21 cellular contexts compared by ENCODE assay signal in genomic region chr10:105964009-105964408, GRCh38.
"Had no signal": no experiment of that assay in that cellular context is flagged by ENCODE, and none has a peak within 500 bp of the region (broad histone marks: within the 10 kb centered on the region; RNA-seq: fewer than 3 reads in every experiment).

No MANE protein-coding gene starts in this region.

- H3K4me1 Mint-ChIP-seq: activated CD4-positive, alpha-beta memory T cell treated with anti-CD3 and anti-CD28 coated beads, Interleukin-2, amount 10 ng/mL, durations not matched to agents 7 days and 5 days; activated CD4-positive, alpha-beta T cell treated with anti-CD3 and anti-CD28 coated beads, Interleukin-2, amount 10 ng/mL, durations not matched to agents 24 days and 14 days; activated CD8-positive, alpha-beta memory T cell treated with anti-CD3 and anti-CD28 coated beads, Interleukin-2, amount 10 ng/mL, durations not matched to agents 7 days and 5 days; activated naive CD8-positive, alpha-beta T cell treated with anti-CD3 and anti-CD28 coated beads, Interleukin-2, amount 50 U/mL, for 24 hours; naive B cell; stimulated activated memory B cell treated with anti-CD40 and anti-IgM and Interleukin-4, amounts not matched to agents 10 μg/mL and 1 μg/mL and 100 μg/mL, for 72 hours had no signal

- H3K9me3 ChIP-seq: lower lobe of right lung, sigmoid colon, stomach, suprapubic skin, transverse colon had no signal

- H3K4me1 ChIP-seq: lower lobe of right lung, suprapubic skin, transverse colon had no signal

- H3K9ac ChIP-seq: neural progenitor cell had no signal

- H3K27me3 ChIP-seq: neural progenitor cell, sigmoid colon, stomach, suprapubic skin, transverse colon had no signal

- H3K36me3 Mint-ChIP-seq: activated CD8-positive, alpha-beta memory T cell treated with anti-CD3 and anti-CD28 coated beads, Interleukin-2, amount 10 ng/mL, durations not matched to agents 7 days and 5 days; naive B cell; neural progenitor cell; stimulated activated memory B cell treated with anti-CD40 and anti-IgM and Interleukin-4, amounts not matched to agents 10 μg/mL and 1 μg/mL and 100 μg/mL, for 72 hours had no signal

- H3K27me3 Mint-ChIP-seq: activated CD4-positive, alpha-beta memory T cell treated with anti-CD3 and anti-CD28 coated beads, Interleukin-2, amount 10 ng/mL, durations not matched to agents 7 days and 5 days; activated CD4-positive, alpha-beta T cell treated with anti-CD3 and anti-CD28 coated beads, Interleukin-2, amount 10 ng/mL, durations not matched to agents 24 days and 14 days; activated CD8-positive, alpha-beta memory T cell treated with anti-CD3 and anti-CD28 coated beads, Interleukin-2, amount 10 ng/mL, durations not matched to agents 7 days and 5 days; activated naive CD8-positive, alpha-beta T cell treated with anti-CD3 and anti-CD28 coated beads, Interleukin-2, amount 50 U/mL, for 24 hours; stimulated activated memory B cell treated with anti-CD40 and anti-IgM and Interleukin-4, amounts not matched to agents 10 μg/mL and 1 μg/mL and 100 μg/mL, for 72 hours had no signal

- H3K4me2 ChIP-seq: neural progenitor cell, smooth muscle cell had no signal

- H3K27ac Mint-ChIP-seq: activated CD4-positive, alpha-beta memory T cell treated with anti-CD3 and anti-CD28 coated beads, Interleukin-2, amount 10 ng/mL, durations not matched to agents 7 days and 5 days; activated CD4-positive, alpha-beta T cell treated with anti-CD3 and anti-CD28 coated beads, Interleukin-2, amount 10 ng/mL, durations not matched to agents 24 days and 14 days; activated CD8-positive, alpha-beta memory T cell treated with anti-CD3 and anti-CD28 coated beads, Interleukin-2, amount 10 ng/mL, durations not matched to agents 7 days and 5 days; activated naive CD8-positive, alpha-beta T cell treated with anti-CD3 and anti-CD28 coated beads, Interleukin-2, amount 50 U/mL, for 24 hours; naive B cell; neural progenitor cell; stimulated activated memory B cell treated with anti-CD40 and anti-IgM and Interleukin-4, amounts not matched to agents 10 μg/mL and 1 μg/mL and 100 μg/mL, for 72 hours had no signal

- H3K9me3 Mint-ChIP-seq: activated CD4-positive, alpha-beta memory T cell treated with anti-CD3 and anti-CD28 coated beads, Interleukin-2, amount 10 ng/mL, durations not matched to agents 7 days and 5 days; activated CD4-positive, alpha-beta T cell treated with anti-CD3 and anti-CD28 coated beads, Interleukin-2, amount 10 ng/mL, durations not matched to agents 24 days and 14 days; activated naive CD8-positive, alpha-beta T cell treated with anti-CD3 and anti-CD28 coated beads, Interleukin-2, amount 50 U/mL, for 24 hours; stimulated activated memory B cell treated with anti-CD40 and anti-IgM and Interleukin-4, amounts not matched to agents 10 μg/mL and 1 μg/mL and 100 μg/mL, for 72 hours had no signal

- H3K27ac ChIP-seq: coronary artery, epithelial cell of prostate, lower lobe of right lung, neural progenitor cell, sigmoid colon, stomach, suprapubic skin, transverse colon had no signal

- H3K4me3 ChIP-seq: coronary artery, lower lobe of right lung, neural progenitor cell, sigmoid colon, smooth muscle cell, stomach, suprapubic skin, transverse colon had no signal

- H2AFZ ChIP-seq: neural progenitor cell had no signal

- ATAC-seq: activated CD8-positive, alpha-beta memory T cell treated with anti-CD3 and anti-CD28 coated beads, Interleukin-2, amount 10 ng/mL, durations not matched to agents 7 days and 5 days; activated naive CD8-positive, alpha-beta T cell treated with anti-CD3 and anti-CD28 coated beads, Interleukin-2, amount 50 U/mL, for 24 hours; lower lobe of right lung; stimulated activated memory B cell treated with anti-CD40 and anti-IgM and Interleukin-4, amounts not matched to agents 10 μg/mL and 1 μg/mL and 100 μg/mL, for 72 hours had no signal

- DNase-seq: activated CD4-positive, alpha-beta memory T cell treated with anti-CD3 and anti-CD28 coated beads, Interleukin-2, amount 10 ng/mL, durations not matched to agents 7 days and 5 days; activated CD4-positive, alpha-beta T cell treated with anti-CD3 and anti-CD28 coated beads, Interleukin-2, amount 10 ng/mL, durations not matched to agents 24 days and 14 days; activated CD8-positive, alpha-beta memory T cell treated with anti-CD3 and anti-CD28 coated beads, Interleukin-2, amount 10 ng/mL, durations not matched to agents 7 days and 5 days; activated gamma-delta T cell; activated naive CD4-positive, alpha-beta T cell treated with anti-CD3 and anti-CD28 coated beads, Interleukin-2, amount 50 U/mL, for 16 hours; activated naive CD8-positive, alpha-beta T cell treated with anti-CD3 and anti-CD28 coated beads, Interleukin-2, amount 50 U/mL, for 24 hours; activated T-cell treated with anti-CD3 and anti-CD28 coated beads for 4 hours; cerebellar nuclear complex; lower lobe of right lung; mesendoderm; naive B cell; sigmoid colon; stimulated activated CD4-positive, alpha-beta T cell treated with anti-CD3 and anti-CD28 coated beads, Interleukin-15, amount 100 ng/mL, for 24 hours; stomach; transverse colon had no signal

- H3K4me3 Mint-ChIP-seq: activated CD4-positive, alpha-beta memory T cell treated with anti-CD3 and anti-CD28 coated beads, Interleukin-2, amount 10 ng/mL, durations not matched to agents 7 days and 5 days; activated CD4-positive, alpha-beta T cell treated with anti-CD3 and anti-CD28 coated beads, Interleukin-2, amount 10 ng/mL, durations not matched to agents 24 days and 14 days; activated CD8-positive, alpha-beta memory T cell treated with anti-CD3 and anti-CD28 coated beads, Interleukin-2, amount 10 ng/mL, durations not matched to agents 7 days and 5 days; activated naive CD8-positive, alpha-beta T cell treated with anti-CD3 and anti-CD28 coated beads, Interleukin-2, amount 50 U/mL, for 24 hours; naive B cell; neural progenitor cell; stimulated activated memory B cell treated with anti-CD40 and anti-IgM and Interleukin-4, amounts not matched to agents 10 μg/mL and 1 μg/mL and 100 μg/mL, for 72 hours had no signal

- H3K36me3 ChIP-seq: lower lobe of right lung, neural progenitor cell, sigmoid colon, stomach, suprapubic skin, transverse colon had no signal
